Comparison of ENCODE assay signal across 10 cellular contexts in genomic region chr6:41286544-41287346, GRCh38. TPM values are rescaled to one million over a fixed set of nuclear protein-coding genes. Genes with fewer than 3 reads are reported as not detected.
A peak's percentile ranks its signal among the peaks of the same experiment; 100 is the strongest.
DNase-seq lines count a peak whose midpoint lies in the region; ATAC-seq, FAIRE-seq and TF ChIP-seq lines count a peak whose summit lies in the region.
"Had no signal": no experiment of that assay in that cellular context is flagged by ENCODE, and none has a peak within 500 bp of the region (broad histone marks: within the 10 kb centered on the region; RNA-seq: fewer than 3 reads in every experiment).

Gene TREM1, minus strand, starts transcription at chr6:41286682. Its CDS starts 27 bp downstream, at chr6:41286655.

- H3F3A ChIP-seq in PC-3 (ENCODE audit: low read length, unreplicated experiment): no peaks in the 10 kb centered on the region

- ATAC-seq in PC-3: no peak
- peak; percentile 80 for ATAC-seq in gastroesophageal sphincter
- peak; percentile 95 for ATAC-seq in sciatic nerve
- ATAC-seq in GM21381 (IDR thresholded peaks at IDR 0.05; ENCODE audit: unreplicated experiment): no peak

- H3K27ac ChIP-seq in PC-3 (ENCODE audit: low read length) (no peak within 1 kb of the TSS), gastroesophageal sphincter (no peak within 1 kb of the TSS)
- H3K27ac ChIP-seq: SK-N-MC had no signal

- no peak within 1 kb of the TSS for H3K9ac ChIP-seq in PC-3 (ENCODE audit: low read length)

- H4K20me1 ChIP-seq in PC-3 (ENCODE audit: low read length): no peaks in the 10 kb centered on the region

- no peak for FAIRE-seq in H54 (lab: Jason Lieb, UNC)
- FAIRE-seq: GM18507 had no signal

- POLR2A ChIA-PET in PC-3 (lab: Charles Lee; ENCODE audit: unreplicated experiment): no interaction called here

- DNase-seq in GOT3 (lab: John Stamatoyannopoulos, UW) (peak; percentile 15), PC-3 (peak; percentile 52), sciatic nerve (ENCODE audit: low spot score) (no peak), 8988T (no peak), NCI-H2081 treated with DMSO at 0.1 percent for 48 hours (lab: John Stamatoyannopoulos, UW) (no peak), H54 (ENCODE audit: insufficient read length, low spot score) (no peak)

- intact Hi-C loops in PC-3 (cut with micrococcal nuclease): no loop called here
- intact Hi-C loops in sciatic nerve (cut with DNase I): no loop called here

- no peaks in the 10 kb centered on the region for H3K27me3 ChIP-seq in PC-3 (ENCODE audit: low read length)
- H3K27me3 ChIP-seq in gastroesophageal sphincter: peaks cover 12% of the 10 kb centered on the region

- no peak within 1 kb of the TSS for H2AFZ ChIP-seq in PC-3 (ENCODE audit: low read length)

- CTCF ChIA-PET in PC-3 (lab: Charles Lee): no interaction called here

- WGBS in gastroesophageal sphincter (ENCODE audit: low coverage in 1 of 2), 2 donors: 57 to 80% methylated on average over 1 to 5 of the region's 8 CpGs

- no peak within 1 kb of the TSS for H3K4me2 ChIP-seq in PC-3 (ENCODE audit: low read length)

- H3K4me3 ChIP-seq in PC-3 (ENCODE audit: low read length) (no peak within 1 kb of the TSS), gastroesophageal sphincter (no peak within 1 kb of the TSS)
- H3K4me3 ChIP-seq: SK-N-MC had no signal

- H3K36me3 ChIP-seq in PC-3 (ENCODE audit: low read depth, low read length) (no peaks in the 10 kb centered on the region), gastroesophageal sphincter (no peaks in the 10 kb centered on the region)

- no peaks in the 10 kb centered on the region for H3K79me2 ChIP-seq in PC-3 (ENCODE audit: low read length)

- H3K4me1 ChIP-seq in PC-3 (ENCODE audit: insufficient read depth, low read length): peaks cover 21% of the 10 kb centered on the region
- no peaks in the 10 kb centered on the region for H3K4me1 ChIP-seq in gastroesophageal sphincter

- no TSS peak for BruUV-seq in PC-3 (replicated peaks; lab: Mats Ljungman, UMichigan)

- H3K9me3 ChIP-seq in PC-3 (ENCODE audit: low read length) (no peaks in the 10 kb centered on the region), gastroesophageal sphincter (no peaks in the 10 kb centered on the region)

- TF ChIP-seq EP300 in gastroesophageal sphincter (IDR thresholded peaks at IDR 0.05): no peak

- no peak for TF ChIP-seq CTCF in PC-3 (conservative IDR thresholded peaks at IDR 0.05; ENCODE audit: low read depth, low read length)
- TF ChIP-seq CTCF in gastroesophageal sphincter (IDR thresholded peaks at IDR 0.05): no peak

- H3K9me2 ChIP-seq in PC-3 (replicated peaks; ENCODE audit: low read length): no peaks in the 10 kb centered on the region

- no peak for TF ChIP-seq POLR2A in gastroesophageal sphincter (IDR thresholded peaks at IDR 0.05)
- TF ChIP-seq POLR2A in H54 (IDR thresholded peaks at IDR 0.05; ENCODE audit: low read depth, low read length): no peak

RNA-seq across cellular contexts. Expression of gene TREM1, which starts in this region (rescaled TPM):
- total RNA-seq in PC-3 (2014; rRNA removed) (0.98 TPM in 1 of 2 replicates, not detected in the other), gastroesophageal sphincter (1 to 10 TPM in 1 of 4 donors, under 1 TPM in 1, not detected in 2; 0.25 to 5.5 TPM), sciatic nerve (9.8 TPM)

Comparison
In these comparisons a context has a peak if more than half of its experiments do, and no peak if none do; other contexts are left out.
1. Peak in DNase-seq in PC-3; RNA of the gene not detected or under 1 TPM.
2. ATAC-seq: peak in gastroesophageal sphincter (single experiment) and sciatic nerve (single experiment); none in PC-3 (single experiment) and GM21381 (single experiment).